In the genomic region with DNA sequence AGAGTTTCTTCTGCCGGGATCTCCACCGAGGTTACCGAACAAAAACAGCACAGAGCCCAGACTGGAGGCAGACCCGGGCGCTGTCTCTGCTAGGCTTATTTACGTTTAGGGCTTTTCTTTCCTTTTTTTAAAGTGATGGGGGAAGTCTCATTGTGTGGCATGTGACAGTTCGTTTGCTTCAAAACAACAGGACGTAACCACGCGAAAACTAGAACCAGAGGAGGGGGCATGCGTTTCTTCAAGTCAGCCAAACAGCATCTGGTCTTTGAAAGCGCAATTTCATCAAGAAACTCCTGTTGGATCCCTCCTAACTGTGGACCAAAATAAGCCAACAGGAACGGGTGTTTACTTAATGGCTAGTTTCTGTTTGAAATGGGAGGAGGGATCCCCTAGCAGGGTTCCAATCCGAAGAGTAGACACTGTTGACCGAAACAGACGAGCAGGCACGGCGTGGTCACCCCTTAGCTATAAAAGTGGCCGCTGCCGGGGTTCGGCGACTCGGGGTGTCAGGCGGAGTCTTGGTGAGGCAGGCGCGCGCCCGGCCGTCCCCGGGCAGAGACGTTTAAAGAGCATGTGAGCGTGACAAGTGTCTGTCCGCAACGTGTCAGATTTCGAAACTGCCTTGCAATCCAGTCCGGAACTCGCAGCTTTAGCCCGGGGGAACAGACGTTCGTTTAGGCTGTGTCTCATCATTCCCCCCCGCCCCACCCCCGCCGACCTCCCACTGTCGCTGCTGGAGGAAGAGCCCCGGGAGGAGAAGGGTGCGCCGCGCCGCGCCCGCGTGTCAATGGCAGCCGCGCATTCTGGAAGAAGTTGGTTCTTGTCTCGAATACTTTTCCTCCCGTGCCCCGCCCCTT, we compare ENCODE assay signal across 8 cellular contexts. TPM values are rescaled to one million over a fixed set of nuclear protein-coding genes. Genes with fewer than 3 reads are reported as not detected.
A peak's percentile ranks its signal among the peaks of the same experiment; 100 is the strongest.
DNase-seq lines count a peak whose midpoint lies in the region; ATAC-seq and TF ChIP-seq lines count a peak whose summit lies in the region.

No MANE protein-coding gene starts in this region.

- H3K27me3 ChIP-seq in CD8-positive, alpha-beta memory T cell (ENCODE audit: insufficient read depth, low read length, poor library complexity, severe bottlenecking) = no peaks in the 10 kb centered on the region
- no peaks in the 10 kb centered on the region for H3K27me3 ChIP-seq in testis

- H3K4me1 Mint-ChIP-seq in CD8-positive, alpha-beta memory T cell = peaks cover 29 to 41% (median 38%) of the 10 kb centered on the region in 3 donors

- peaks cover 23% of the 10 kb centered on the region for H3K4me1 ChIP-seq in CD8-positive, alpha-beta memory T cell (ENCODE audit: insufficient read depth, low read length)
- peaks cover 19% of the 10 kb centered on the region for H3K4me1 ChIP-seq in testis

- peaks cover 0 to 47% (median 0%) of the 10 kb centered on the region in 3 donors for H3K36me3 Mint-ChIP-seq in CD8-positive, alpha-beta memory T cell

- H3K9me3 ChIP-seq in CD8-positive, alpha-beta memory T cell (ENCODE audit: low read length) = no peaks in the 10 kb centered on the region
- no peaks in the 10 kb centered on the region for H3K9me3 ChIP-seq in testis

- peak overlapping the region; percentile 94 for H3K27ac ChIP-seq in CD8-positive, alpha-beta memory T cell (ENCODE audit: low read depth, low read length)
- peak overlapping the region; percentile 97 to 98 for H3K27ac ChIP-seq in testis

- CTCF ChIA-PET in CD8-positive, alpha-beta memory T cell (lab: Charles Lee) = interaction anchor here (1.0 to 3.2 kb wide), 5 partner anchors 9 to 139 kb away, joined by 3 to 22 read pairs (median 4); no protein-coding TSS in a partner anchor

- 0% methylated on average over 31 to 55 of the region's 57 CpGs for WGBS in testis, 2 donors

- peak; percentile 75 to 92 (median 87) for DNase-seq in CD8-positive, alpha-beta memory T cell
- peak; percentile 71 for DNase-seq in HPDE6-E6E7 (ENCODE audit: extremely low spot score)
- peak; percentile 94 for DNase-seq in SIG-M5 (lab: John Stamatoyannopoulos, UW)
- peak; percentile 80 for DNase-seq in activated gamma-delta T cell treated with Interleukin-2 at 50 U/mL for 16 hours
- peak; percentile 96 for DNase-seq in foreskin melanocyte
- peak; percentile 63 for DNase-seq in omental fat pad (ENCODE audit: low spot score)
- DNase-seq in testis = peak; percentile 84

- ATAC-seq in GM19455 (IDR thresholded peaks at IDR 0.05; ENCODE audit: unreplicated experiment) (peak; percentile 51), omental fat pad (ENCODE audit: low FRiP score) (peak; percentile 12)

- TF ChIP-seq CTCF in omental fat pad (IDR thresholded peaks at IDR 0.05) (no peak), testis (IDR thresholded peaks at IDR 0.05) (no peak)

- H3K36me3 ChIP-seq in CD8-positive, alpha-beta memory T cell (ENCODE audit: insufficient read depth, low read length) = no peaks in the 10 kb centered on the region
- no peaks in the 10 kb centered on the region for H3K36me3 ChIP-seq in testis (ENCODE audit: low read depth, missing control alignments)

- intact Hi-C loops in testis (cut with DNase I; ENCODE audit: low total_unique reads) = loop anchor here (10.0 kb wide), 1 partner anchor 164 kb away; no protein-coding TSS in a partner anchor

- peak; percentile 8 for TF ChIP-seq POLR2A in testis (IDR thresholded peaks at IDR 0.05)

- POLR2A ChIA-PET in CD8-positive, alpha-beta memory T cell (lab: Charles Lee) = interaction anchor here (0.5 to 3.7 kb wide), 11 partner anchors 9 to 201 kb away, joined by 3 to 53 read pairs (median 7); partner anchors contain the start of genes MYL12A and MYL12B

- H3K4me3 Mint-ChIP-seq in CD8-positive, alpha-beta memory T cell = peak overlapping the region; percentile 85 to 98 (median 96)

- H3K27me3 Mint-ChIP-seq in CD8-positive, alpha-beta memory T cell = peaks cover 0 to 19% of the 10 kb centered on the region in 2 donors

- peak overlapping the region; percentile 96 for H3K4me3 ChIP-seq in CD8-positive, alpha-beta memory T cell (ENCODE audit: low read length)
- H3K4me3 ChIP-seq in testis = peak overlapping the region; percentile 80 to 96

- H3K9me3 Mint-ChIP-seq in CD8-positive, alpha-beta memory T cell = no peaks in the 10 kb centered on the region

- peak overlapping the region; percentile 93 to 100 (median 100) for H3K27ac Mint-ChIP-seq in CD8-positive, alpha-beta memory T cell

RNA-seq across cellular contexts. Expression of gene TGIF1, which starts 0.9 kb away (rescaled TPM):
- 10 to 100 TPM; 36.9 to 38.3 TPM for total RNA-seq in CD8-positive, alpha-beta memory T cell
- polyA plus RNA-seq in CD8-positive, alpha-beta memory T cell = 77.0 TPM
- total RNA-seq in omental fat pad = 100 to 1,000 TPM in 1 of 4 donors, 10 to 100 TPM in 3; 64.5 to 123 (median 88.7) TPM
- total RNA-seq in testis = 100 to 1,000 TPM in 1 of 2 donors, 10 to 100 TPM in 1; 66.6 to 117 TPM
- 56.1 TPM for polyA plus RNA-seq in testis (ENCODE audit: insufficient read depth, low read depth, low replicate concordance)

Comparison
In these comparisons a context has a peak if more than half of its experiments do, and no peak if none do; other contexts are left out.
1. Peak in every context shown above with its lines: DNase-seq, ATAC-seq, H3K4me3 ChIP-seq and H3K27ac ChIP-seq.